In genomic region chr11:68191661-68192579, GRCh38 we compare ENCODE assay signal across 15 cellular contexts. TPM values are rescaled to one million over a fixed set of nuclear protein-coding genes. Genes with fewer than 3 reads are reported as not detected.
DNase-seq lines count a peak whose midpoint lies in the region; ATAC-seq and TF ChIP-seq lines count a peak whose summit lies in the region.
"Had no signal": no experiment of that assay in that cellular context is flagged by ENCODE, and none has a peak within 500 bp of the region (broad histone marks: within the 10 kb centered on the region; RNA-seq: fewer than 3 reads in every experiment).

No MANE protein-coding gene starts in this region.

- CTCF ChIA-PET in CD8-positive, alpha-beta memory T cell (lab: Charles Lee), result no interaction called here

- H3K9me3 Mint-ChIP-seq in CD8-positive, alpha-beta memory T cell, result no peaks in the 10 kb centered on the region
- H3K9me3 Mint-ChIP-seq in effector memory CD8-positive, alpha-beta T cell, result no peaks in the 10 kb centered on the region
- H3K9me3 Mint-ChIP-seq in naive thymus-derived CD8-positive, alpha-beta T cell, result no peaks in the 10 kb centered on the region
- H3K9me3 Mint-ChIP-seq in glutamatergic neuron (ENCODE audit: unreplicated experiment), result no peaks in the 10 kb centered on the region
- H3K9me3 Mint-ChIP-seq: nephron had no signal

- peak overlapping the region in 6 of 8 donors; percentile 3 to 80 (median 28) for H3K27ac Mint-ChIP-seq in CD8-positive, alpha-beta memory T cell
- H3K27ac Mint-ChIP-seq in effector memory CD8-positive, alpha-beta T cell, result peak overlapping the region; percentile 36 to 89
- H3K27ac Mint-ChIP-seq in naive thymus-derived CD8-positive, alpha-beta T cell, result peak overlapping the region in 6 of 10 donors; percentile 0 to 41 (median 4)
- H3K27ac Mint-ChIP-seq in glutamatergic neuron (ENCODE audit: unreplicated experiment), result no peak overlapping the region

- peaks cover 0 to 21% (median 4%) of the 10 kb centered on the region in 3 donors for H3K36me3 Mint-ChIP-seq in CD8-positive, alpha-beta memory T cell
- H3K36me3 Mint-ChIP-seq in effector memory CD8-positive, alpha-beta T cell (ENCODE audit: insufficient read depth), result peaks cover 12% of the 10 kb centered on the region
- H3K36me3 Mint-ChIP-seq in naive thymus-derived CD8-positive, alpha-beta T cell, result peaks cover 0 to 23% (median 0%) of the 10 kb centered on the region in 3 donors
- no peaks in the 10 kb centered on the region for H3K36me3 Mint-ChIP-seq in glutamatergic neuron (ENCODE audit: unreplicated experiment)

- TF ChIP-seq CTCF in glutamatergic neuron (IDR thresholded peaks at IDR 0.05; ENCODE audit: partially characterized antibody, unreplicated experiment), result no peak

- no peaks in the 10 kb centered on the region for H3K36me3 ChIP-seq in CD8-positive, alpha-beta memory T cell (ENCODE audit: insufficient read depth, low read length)

- H3K4me3 Mint-ChIP-seq in CD8-positive, alpha-beta memory T cell, result no peak overlapping the region
- H3K4me3 Mint-ChIP-seq in effector memory CD8-positive, alpha-beta T cell, result no peak overlapping the region
- H3K4me3 Mint-ChIP-seq in naive thymus-derived CD8-positive, alpha-beta T cell, result peak overlapping the region in 2 of 10 donors; percentile 0 to 13
- H3K4me3 Mint-ChIP-seq in glutamatergic neuron (ENCODE audit: unreplicated experiment), result no peak overlapping the region
- H3K4me3 Mint-ChIP-seq: nephron had no signal

- H3K4me1 ChIP-seq in CD8-positive, alpha-beta memory T cell (ENCODE audit: insufficient read depth, low read length), result peaks cover 29% of the 10 kb centered on the region

- H3K4me3 ChIP-seq in CD8-positive, alpha-beta memory T cell (ENCODE audit: low read length), result no peak overlapping the region
- H3K4me3 ChIP-seq: BLaER1 treated with 17β-estradiol and CSF1 and Interleukin-3, amounts not matched to agents 10 nM and 100 nM had no signal

- POLR2A ChIA-PET in CD8-positive, alpha-beta memory T cell (lab: Charles Lee), result no interaction called here
- POLR2A ChIA-PET in naive thymus-derived CD8-positive, alpha-beta T cell (lab: Charles Lee), result no interaction called here

- DNase-seq in CD8-positive, alpha-beta memory T cell, result no peak
- DNase-seq in M059J (ENCODE audit: low read depth) (peak; percentile 27), hippocampal formation (lab: John Stamatoyannopoulos, UW) (no peak), glutamatergic neuron (no peak), pons (ENCODE audit: low spot score) (no peak)
- no peak for DNase-seq in effector memory CD8-positive, alpha-beta T cell
- DNase-seq in naive thymus-derived CD8-positive, alpha-beta T cell, result no peak
- DNase-seq: effector memory CD4-positive, alpha-beta T cell; head of caudate nucleus; stimulated activated CD4-positive, alpha-beta T cell treated with anti-CD3 and anti-CD28 coated beads, Interleukin-4, amount 100 ng/mL, for 24 hours; stimulated activated naive CD4-positive, alpha-beta T cell treated with Interleukin-2 at 50 U/mL for 16 hours had no signal

- H3K27ac ChIP-seq in CD8-positive, alpha-beta memory T cell (ENCODE audit: low read depth, low read length), result no peak overlapping the region
- H3K27ac ChIP-seq: BLaER1 treated with 17β-estradiol and CSF1 and Interleukin-3, amounts not matched to agents 10 nM and 100 nM had no signal

- H3K9me3 ChIP-seq in CD8-positive, alpha-beta memory T cell (ENCODE audit: low read length), result no peaks in the 10 kb centered on the region
- H3K9me3 ChIP-seq: BLaER1 treated with 17β-estradiol and CSF1 and Interleukin-3, amounts not matched to agents 10 nM and 100 nM had no signal

- no peak for ATAC-seq in effector memory CD8-positive, alpha-beta T cell (replicated peaks)
- ATAC-seq in naive thymus-derived CD8-positive, alpha-beta T cell, result peak in 1 of 2 donors; percentile 51
- ATAC-seq in SK-N-SH treated with all-trans-retinoic acid at 6 μM for 48 hours, result no peak
- ATAC-seq: sciatic nerve had no signal

- no peaks in the 10 kb centered on the region for H3K27me3 ChIP-seq in CD8-positive, alpha-beta memory T cell (ENCODE audit: insufficient read depth, low read length, poor library complexity, severe bottlenecking)
- H3K27me3 ChIP-seq: BLaER1 treated with 17β-estradiol and CSF1 and Interleukin-3, amounts not matched to agents 10 nM and 100 nM had no signal

- no peaks in the 10 kb centered on the region for H3K27me3 Mint-ChIP-seq in CD8-positive, alpha-beta memory T cell
- H3K27me3 Mint-ChIP-seq in effector memory CD8-positive, alpha-beta T cell, result no peaks in the 10 kb centered on the region
- H3K27me3 Mint-ChIP-seq in naive thymus-derived CD8-positive, alpha-beta T cell, result no peaks in the 10 kb centered on the region
- peaks cover 2% of the 10 kb centered on the region for H3K27me3 Mint-ChIP-seq in glutamatergic neuron (ENCODE audit: unreplicated experiment)

- peaks cover 45 to 77% (median 62%) of the 10 kb centered on the region in 3 donors for H3K4me1 Mint-ChIP-seq in CD8-positive, alpha-beta memory T cell
- peaks cover 29 to 51% of the 10 kb centered on the region in 2 donors for H3K4me1 Mint-ChIP-seq in effector memory CD8-positive, alpha-beta T cell (ENCODE audit: low read depth in 2 of 2)
- H3K4me1 Mint-ChIP-seq in naive thymus-derived CD8-positive, alpha-beta T cell, result peaks cover 23 to 68% (median 57%) of the 10 kb centered on the region in 4 donors
- H3K4me1 Mint-ChIP-seq in glutamatergic neuron (ENCODE audit: low read depth, unreplicated experiment), result peaks cover 8% of the 10 kb centered on the region

TF ChIP-seq in SK-N-SH treated with all-trans-retinoic acid at 6 μM for 48 hours, 23 proteins besides CTCF, POLR2A, EP300 and RAD21:
- TF ChIP-seq TCF4 (CRISPR knock-in tag; IDR thresholded peaks at IDR 0.05; ENCODE audit: borderline replicate concordance), result no peak
- no peak for TF ChIP-seq CSDC2 (CRISPR knock-in tag; IDR thresholded peaks at IDR 0.05)
- no peak for TF ChIP-seq GLIS3 (CRISPR knock-in tag; IDR thresholded peaks at IDR 0.05)
- TF ChIP-seq TSHZ2 (CRISPR knock-in tag; IDR thresholded peaks at IDR 0.05), result no peak
- TF ChIP-seq TOX (CRISPR knock-in tag; IDR thresholded peaks at IDR 0.05; ENCODE audit: borderline replicate concordance), result no peak
- no peak for TF ChIP-seq POU6F1 (CRISPR knock-in tag; IDR thresholded peaks at IDR 0.05; ENCODE audit: borderline replicate concordance, low read depth)
- TF ChIP-seq CSRNP3 (CRISPR knock-in tag; IDR thresholded peaks at IDR 0.05), result no peak
- no peak for TF ChIP-seq ZC3H10 (CRISPR knock-in tag; IDR thresholded peaks at IDR 0.05)

RNA-seq across cellular contexts. Expression of gene KMT5B, which starts 21.2 kb away (rescaled TPM):
- 10 to 100 TPM; 21.9 to 22.6 TPM for total RNA-seq in CD8-positive, alpha-beta memory T cell
- polyA plus RNA-seq in CD8-positive, alpha-beta memory T cell, result 49.1 TPM
- 28.6 and 61.2 TPM in 2 replicates for total RNA-seq in M059J (2014; rRNA removed; shearing (Covaris generic))
- 10 to 100 TPM; 55.0 to 56.0 TPM for total RNA-seq in naive thymus-derived CD8-positive, alpha-beta T cell
- 10 to 100 TPM; 31.5 to 41.8 (median 38.9) TPM for polyA plus RNA-seq in naive thymus-derived CD8-positive, alpha-beta T cell
- total RNA-seq in glutamatergic neuron (ENCODE audit: unreplicated experiment), result 77.4 TPM
